Comparison of ENCODE assay signal across 13 cellular contexts in genomic region chr7:144287385-144287784, GRCh38. TPM values are rescaled to one million over a fixed set of nuclear protein-coding genes. Genes with fewer than 3 reads are reported as not detected.
"Had no signal": no experiment of that assay in that cellular context is flagged by ENCODE, and none has a peak within 500 bp of the region (broad histone marks: within the 10 kb centered on the region; RNA-seq: fewer than 3 reads in every experiment).

No MANE protein-coding gene starts in this region.

RNA-seq across cellular contexts. Expression of gene CTAGE8, which starts 18.3 kb away (rescaled TPM):
- total RNA-seq: osteocyte had no signal

RNA-seq across cellular contexts. Expression of gene OR2A7, which starts 22.8 kb away (rescaled TPM):
- total RNA-seq: natural killer cell treated with Interleukin-12 subunit alpha and Interleukin-12 subunit beta and Interleukin-15 and Interleukin-18, amount 100 ng/mL, for 72 hours had no signal

RNA-seq across cellular contexts. Expression of gene OR2A1, which starts 24.8 kb away (rescaled TPM):
- total RNA-seq: naive thymus-derived CD8-positive, alpha-beta T cell; natural killer cell treated with Interleukin-12 subunit alpha and Interleukin-12 subunit beta and Interleukin-15 and Interleukin-18, amount 100 ng/mL, for 72 hours; osteocyte; pancreas; posterior vena cava; prostate gland; pulmonary artery endothelial cell; smooth muscle cell; suprapubic skin; transverse colon; upper lobe of right lung had no signal
- polyA plus RNA-seq: smooth muscle cell had no signal

RNA-seq across cellular contexts. Expression of gene OR2A42, which starts 48.0 kb away (rescaled TPM):
- total RNA-seq: natural killer cell treated with Interleukin-12 subunit alpha and Interleukin-12 subunit beta and Interleukin-15 and Interleukin-18, amount 100 ng/mL, for 72 hours; neural crest cell; pancreas; prostate gland; testis; transverse colon; upper lobe of right lung had no signal
- polyA plus RNA-seq: pancreas, smooth muscle cell had no signal
